Comparison of ENCODE assay signal across 14 cellular contexts in the genomic region with DNA sequence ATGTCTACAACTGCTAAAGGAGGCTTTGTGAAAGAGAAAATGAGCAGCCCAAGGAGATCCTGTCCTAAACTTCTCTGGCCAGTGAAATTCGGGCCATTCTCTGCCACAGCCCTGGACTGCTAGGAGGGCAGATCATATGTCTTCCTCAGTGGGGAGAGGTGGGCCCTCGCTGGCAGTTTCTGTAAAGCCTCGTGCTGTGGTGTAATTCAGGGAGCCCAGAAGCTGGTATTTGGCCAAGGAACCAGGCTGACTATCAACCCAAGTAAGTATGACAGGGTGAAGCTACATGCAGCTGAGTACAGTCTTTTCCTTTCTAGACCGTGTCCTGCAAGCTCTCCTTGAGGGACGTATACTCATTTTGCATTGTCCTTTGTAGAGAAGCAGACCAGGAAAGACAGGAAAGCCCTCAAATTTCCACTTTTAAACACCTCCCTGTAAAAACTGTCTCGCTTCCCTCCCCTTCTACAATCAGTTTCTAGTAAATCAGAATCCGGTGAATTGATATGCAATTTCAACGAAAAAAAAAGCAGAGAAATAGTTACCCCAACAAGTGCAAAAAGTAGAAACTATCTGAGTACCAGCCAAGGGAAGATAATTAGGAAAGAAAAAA.
A peak's percentile ranks its signal among the peaks of the same experiment; 100 is the strongest.
DNase-seq lines count a peak whose midpoint lies in the region; ATAC-seq and TF ChIP-seq lines count a peak whose summit lies in the region.
"Had no signal": no experiment of that assay in that cellular context is flagged by ENCODE, and none has a peak within 500 bp of the region (broad histone marks: within the 10 kb centered on the region; RNA-seq: fewer than 3 reads in every experiment).

No MANE protein-coding gene starts in this region.

- H3K27ac Mint-ChIP-seq in activated naive CD4-positive, alpha-beta T cell treated with anti-CD3 and anti-CD28 coated beads for 36 hours: peak overlapping the region; percentile 92
- H3K27ac Mint-ChIP-seq: endodermal cell had no signal

- TF ChIP-seq CTCF in tibial artery (IDR thresholded peaks at IDR 0.05): no peak

- intact Hi-C loops in activated naive CD4-positive, alpha-beta T cell treated with anti-CD3 and anti-CD28 coated beads for 36 hours (cut with micrococcal nuclease): no loop called here
- intact Hi-C loops in left ventricle myocardium superior (cut with micrococcal nuclease) (no loop called here), tibial artery (cut with DNase I; ENCODE audit: low total_unique reads) (no loop called here)

- H3K9me3 ChIP-seq in SJCRH30 (replicated peaks) (no peaks in the 10 kb centered on the region), tibial artery (no peaks in the 10 kb centered on the region)
- H3K9me3 ChIP-seq: transverse colon had no signal

- H3K27me3 Mint-ChIP-seq in activated naive CD4-positive, alpha-beta T cell treated with anti-CD3 and anti-CD28 coated beads for 36 hours (ENCODE audit: low read depth): no peaks in the 10 kb centered on the region

- H3K36me3 Mint-ChIP-seq in activated naive CD4-positive, alpha-beta T cell treated with anti-CD3 and anti-CD28 coated beads for 36 hours (ENCODE audit: low read depth): peaks cover 48% of the 10 kb centered on the region

- H3K9me3 Mint-ChIP-seq in activated naive CD4-positive, alpha-beta T cell treated with anti-CD3 and anti-CD28 coated beads for 36 hours: no peaks in the 10 kb centered on the region
- H3K9me3 Mint-ChIP-seq: endodermal cell had no signal

- ATAC-seq in left ventricle myocardium superior: peak; percentile 11
- ATAC-seq in GM18861 (IDR thresholded peaks at IDR 0.05; ENCODE audit: unreplicated experiment): no peak

- H3K27me3 ChIP-seq in SJCRH30 (no peaks in the 10 kb centered on the region), tibial artery (no peaks in the 10 kb centered on the region)
- H3K27me3 ChIP-seq: transverse colon had no signal

- H3K4me1 ChIP-seq in SJCRH30 (peaks cover 96% of the 10 kb centered on the region), tibial artery (peaks cover 0 to 43% (median 5%) of the 10 kb centered on the region in 4 donors)

- H3K4me3 ChIP-seq in SJCRH30 (no peak overlapping the region), tibial artery (no peak overlapping the region)
- H3K4me3 ChIP-seq: transverse colon had no signal

- H3K27ac ChIP-seq in SJCRH30 (peak overlapping the region; percentile 50; the same call in 1 of the 2 replicates), tibial artery (peak overlapping the region; percentile 1 to 34)

- DNase-seq in activated naive CD4-positive, alpha-beta T cell treated with anti-CD3 and anti-CD28 coated beads for 36 hours: no peak
- no peak for DNase-seq in activated naive CD4-positive, alpha-beta T cell treated with anti-CD3 and anti-CD28 coated beads, Interleukin-2, amount 50 U/mL, for 16 hours
- DNase-seq in SJCRH30 (peak in 1 of 2 experiments; percentile 61), left ventricle myocardium superior (peak; percentile 44), tibial artery (no peak), glomerular visceral epithelial cell (ENCODE audit: extremely low spot score) (no peak), nucleus accumbens (lab: John Stamatoyannopoulos, UW) (no peak)
- DNase-seq: EL, endodermal cell, NCI-H1105 treated with DMSO at 0.1 percent for 48 hours, NCI-H748 treated with DMSO at 0.1 percent for 48 hours, SW 1271, transverse colon had no signal

- H3K4me1 Mint-ChIP-seq in activated naive CD4-positive, alpha-beta T cell treated with anti-CD3 and anti-CD28 coated beads for 36 hours (ENCODE audit: low read depth): no peaks in the 10 kb centered on the region

- H3K36me3 ChIP-seq in SJCRH30 (no peaks in the 10 kb centered on the region), tibial artery (no peaks in the 10 kb centered on the region)
- H3K36me3 ChIP-seq: transverse colon had no signal

- H3K4me3 Mint-ChIP-seq in activated naive CD4-positive, alpha-beta T cell treated with anti-CD3 and anti-CD28 coated beads for 36 hours: peak overlapping the region; percentile 70
- H3K4me3 Mint-ChIP-seq: endodermal cell had no signal

- CTCF ChIA-PET in activated naive CD4-positive, alpha-beta T cell treated with anti-CD3 and anti-CD28 coated beads for 36 hours (lab: Charles Lee): no interaction called here
